In the genomic region with DNA sequence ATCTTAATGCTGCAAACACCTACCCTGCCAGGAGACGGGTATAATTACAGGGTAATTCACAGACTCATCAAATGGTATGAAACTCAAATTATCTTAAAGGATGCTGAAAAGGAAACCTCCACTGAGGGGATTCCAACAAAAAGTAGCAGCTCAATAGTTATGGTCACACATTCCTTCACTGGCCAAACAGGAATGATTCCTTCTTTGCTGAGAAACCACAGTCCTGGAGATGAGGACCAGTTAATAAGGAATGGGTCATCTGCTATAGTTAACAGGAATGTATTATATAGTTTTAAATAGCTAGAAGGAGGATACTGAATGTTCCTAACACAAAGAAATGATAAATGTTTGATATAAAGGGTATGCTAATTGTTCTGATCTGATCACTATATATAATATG, we compare ENCODE assay signal across 20 cellular contexts.
DNase-seq lines count a peak whose midpoint lies in the region; ATAC-seq, FAIRE-seq and TF ChIP-seq lines count a peak whose summit lies in the region.
"Had no signal": no experiment of that assay in that cellular context is flagged by ENCODE, and none has a peak within 500 bp of the region (broad histone marks: within the 10 kb centered on the region; RNA-seq: fewer than 3 reads in every experiment).

No MANE protein-coding gene starts in this region.

- no peak overlapping the region for H3K9ac ChIP-seq in astrocyte (ENCODE audit: low read length)
- H3K9ac ChIP-seq: BLaER1 had no signal

- no peak overlapping the region for H3K27ac Mint-ChIP-seq in astrocyte (ENCODE audit: unreplicated experiment)
- H3K27ac Mint-ChIP-seq: CD14-positive monocyte; CD4-positive, alpha-beta memory T cell; GM23338 had no signal

- no peak for ATAC-seq in HG03457 (IDR thresholded peaks at IDR 0.05; ENCODE audit: unreplicated experiment)
- ATAC-seq: GM23338 had no signal

- H3K9me3 ChIP-seq in astrocyte (ENCODE audit: insufficient read depth, low read depth, low read length) = no peaks in the 10 kb centered on the region
- H3K9me3 ChIP-seq: BLaER1 had no signal

- no peaks in the 10 kb centered on the region for H3K79me2 ChIP-seq in astrocyte (ENCODE audit: insufficient read depth, low read length)

- H3K4me2 ChIP-seq in astrocyte (ENCODE audit: low read length) = no peak overlapping the region
- H3K4me2 ChIP-seq: BLaER1, GM23338 had no signal

- H4K20me1 ChIP-seq in astrocyte (ENCODE audit: insufficient read depth, low read length) = no peaks in the 10 kb centered on the region
- H4K20me1 ChIP-seq: BLaER1 had no signal

- H3K4me1 Mint-ChIP-seq in astrocyte (ENCODE audit: low read depth, unreplicated experiment) = peaks cover 49% of the 10 kb centered on the region
- H3K4me1 Mint-ChIP-seq: CD4-positive, alpha-beta memory T cell had no signal

- H3K4me1 ChIP-seq in astrocyte (ENCODE audit: insufficient read depth, low read length) = no peaks in the 10 kb centered on the region
- H3K4me1 ChIP-seq: BLaER1 had no signal

- no peak overlapping the region for H3K4me3 Mint-ChIP-seq in astrocyte (ENCODE audit: unreplicated experiment)
- H3K4me3 Mint-ChIP-seq: CD14-positive monocyte; CD4-positive, alpha-beta memory T cell; GM23338 had no signal

- H3K36me3 ChIP-seq in astrocyte (ENCODE audit: insufficient read depth, low read length) = no peaks in the 10 kb centered on the region
- H3K36me3 ChIP-seq: BLaER1 had no signal

- H2AFZ ChIP-seq in astrocyte (ENCODE audit: low read depth, low read length) = no peak overlapping the region
- H2AFZ ChIP-seq: GM23338 had no signal

- peak; percentile 47 for FAIRE-seq in astrocyte (lab: Jason Lieb, UNC)
- FAIRE-seq: A204.1, GM12892, GM18507, H54 had no signal

- H3K4me3 ChIP-seq in astrocyte (ENCODE audit: insufficient read depth, low read depth, low read length) (no peak overlapping the region), dorsolateral prefrontal cortex (no peak overlapping the region)
- H3K4me3 ChIP-seq: BLaER1, GM23338 had no signal

- intact Hi-C loops in dorsolateral prefrontal cortex (cut with DNase I) = no loop called here

- DNase-seq in EL = peak; percentile 22
- peak; percentile 39 for DNase-seq in astrocyte (ENCODE audit: low read depth)
- DNase-seq in renal cortical epithelial cell (ENCODE audit: low read depth) = peak; percentile 14
- no peak for DNase-seq in epidermal melanocyte (ENCODE audit: insufficient read length, low spot score)
- DNase-seq in dorsolateral prefrontal cortex = no peak
- DNase-seq in DMS 273 treated with DMSO at 0.1 percent for 48 hours (lab: John Stamatoyannopoulos, UW) = no peak
- DNase-seq: ACHN; CD4-positive, alpha-beta memory T cell; DND-41; GDM1; HCEC 1CT had no signal

- H3K27me3 Mint-ChIP-seq in astrocyte (ENCODE audit: low read depth, unreplicated experiment) = no peaks in the 10 kb centered on the region

- H3K9me3 Mint-ChIP-seq in astrocyte (ENCODE audit: unreplicated experiment) = no peaks in the 10 kb centered on the region
- H3K9me3 Mint-ChIP-seq: CD14-positive monocyte; CD4-positive, alpha-beta memory T cell; GM23338 had no signal

- H3K27ac ChIP-seq in astrocyte (ENCODE audit: low read depth, low read length) (no peak overlapping the region), dorsolateral prefrontal cortex (peak overlapping the region in 3 of 59 donors; percentile 14 to 44 (median 33))
- H3K27ac ChIP-seq: BLaER1, HL-60 had no signal

- no peaks in the 10 kb centered on the region for H3K36me3 Mint-ChIP-seq in astrocyte (ENCODE audit: low read depth, unreplicated experiment)
- H3K36me3 Mint-ChIP-seq: CD14-positive monocyte; CD4-positive, alpha-beta memory T cell had no signal

- H3K27me3 ChIP-seq in astrocyte (ENCODE audit: insufficient read depth, low read length) (no peaks in the 10 kb centered on the region), dorsolateral prefrontal cortex (no peaks in the 10 kb centered on the region)
- H3K27me3 ChIP-seq: BLaER1 had no signal

- TF ChIP-seq CTCF in astrocyte (IDR thresholded peaks at IDR 0.05; ENCODE audit: insufficient read depth, low read depth, low read length) (no peak), dorsolateral prefrontal cortex (IDR thresholded peaks at IDR 0.05 in 54 of 56, conservative IDR thresholded peaks at IDR 0.05 in 2 of 56; ENCODE audit: low read depth in 1 of 56, partially characterized antibody in 56 of 56) (no peak)

Comparison
In these comparisons a context has a peak if more than half of its experiments do, and no peak if none do; other contexts are left out.
1. DNase-seq: peak in EL (single experiment), astrocyte (single experiment) and renal cortical epithelial cell (single experiment); none in epidermal melanocyte (single experiment), dorsolateral prefrontal cortex (0 of 10) and DMS 273 treated with DMSO at 0.1 percent for 48 hours (single experiment).